ENCODE assay signal across 36 cellular contexts in the genomic region with DNA sequence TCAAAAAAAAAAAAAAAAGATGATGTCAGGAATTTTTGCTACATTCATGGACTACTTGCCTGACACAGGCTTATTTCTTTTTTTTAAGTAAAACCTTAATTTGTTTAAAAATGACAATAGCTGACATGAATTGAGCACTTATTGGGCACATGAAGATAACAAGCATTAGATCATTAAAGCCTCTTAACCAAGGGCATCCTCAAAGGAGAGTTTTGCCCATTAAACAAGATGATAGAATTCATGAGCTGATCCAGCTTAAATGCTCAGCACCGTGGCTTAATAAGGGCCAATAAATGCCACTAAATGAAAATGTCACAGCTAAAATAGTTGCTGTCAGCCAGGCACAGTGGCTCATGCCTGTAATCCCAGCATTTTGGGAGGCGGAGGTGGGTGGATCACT. TPM values are rescaled to one million over a fixed set of nuclear protein-coding genes. Genes with fewer than 3 reads are reported as not detected.
"Had no signal": no experiment of that assay in that cellular context is flagged by ENCODE, and none has a peak within 500 bp of the region (broad histone marks: within the 10 kb centered on the region; RNA-seq: fewer than 3 reads in every experiment).

No MANE protein-coding gene starts in this region.

- H3K9me3 ChIP-seq: adrenal gland, body of pancreas, breast epithelium had no signal

- FAIRE-seq: astrocyte, TTC549 had no signal

- H3K36me3 ChIP-seq: adrenal gland, brain microvascular endothelial cell, breast epithelium had no signal

- DNase-seq: activated B cell treated with CpG ODN at 0.5 μM for 24 hours; activated CD4-positive, alpha-beta memory T cell treated with anti-CD3 and anti-CD28 coated beads for 36 hours; activated CD4-positive, alpha-beta T cell treated with anti-CD3 and anti-CD28 coated beads for 4 hours; activated CD4-positive, alpha-beta T cell treated with anti-CD3 and anti-CD28 coated beads, Interleukin-2, amount 10 ng/mL, durations not matched to agents 24 days and 14 days; activated CD4-positive, alpha-beta T cell treated with anti-CD3 and anti-CD28 coated beads, Interleukin-2, amount 50 U/mL, for 1 hour; activated CD4-positive, alpha-beta T cell treated with anti-CD3 and anti-CD28 coated beads, Interleukin-2, amount 50 U/mL, for 4 hours; activated CD4-positive, CD25-positive, alpha-beta regulatory T cell treated with anti-CD3 and anti-CD28 coated beads, Interleukin-2, amount 50 U/mL, for 72 hours; activated CD8-positive, alpha-beta memory T cell treated with anti-CD3 and anti-CD28 coated beads, Interleukin-2, amount 50 U/mL, for 4 hours; activated CD8-positive, alpha-beta T cell treated with anti-CD3 and anti-CD28 coated beads for 36 hours; activated effector memory CD4-positive, alpha-beta T cell treated with anti-CD3 and anti-CD28 coated beads, Interleukin-2, amount 50 U/mL, for 16 hours; activated gamma-delta T cell treated with Interleukin-2 at 50 U/mL for 16 hours; activated naive CD4-positive, alpha-beta T cell; activated naive CD4-positive, alpha-beta T cell treated with anti-CD3 and anti-CD28 coated beads for 36 hours; activated naive CD4-positive, alpha-beta T cell treated with anti-CD3 and anti-CD28 coated beads, Interleukin-2, amount 50 U/mL, for 16 hours; activated naive CD8-positive, alpha-beta T cell treated with anti-CD3 and anti-CD28 coated beads for 36 hours; activated T-cell treated with anti-CD3 and anti-CD28 coated beads for 4 hours; activated T-cell treated with anti-CD3 and anti-CD28 coated beads, Interleukin-2, amount 50 U/mL, for 1 hour; activated T-cell treated with anti-CD3 and anti-CD28 coated beads, Interleukin-2, amount 50 U/mL, for 4 hours; activated T-cell treated with anti-CD3 and anti-CD28 coated beads, Interleukin-2, amount 50 U/mL, for 72 hours; adrenal gland; amniotic stem cell; aorta; body of pancreas; brain microvascular endothelial cell; central memory CD4-positive, alpha-beta T cell; T-helper 1 cell; T-helper 2 cell; T-helper 9 cell had no signal

- H3K27ac ChIP-seq: adrenal gland, body of pancreas, brain microvascular endothelial cell, breast epithelium, VCaP had no signal

- H3K27me3 ChIP-seq: adrenal gland, body of pancreas, brain microvascular endothelial cell, breast epithelium had no signal

- ATAC-seq: activated CD8-positive, alpha-beta T cell treated with anti-CD3 and anti-CD28 coated beads for 36 hours; activated naive CD4-positive, alpha-beta T cell treated with anti-CD3 and anti-CD28 coated beads, Interleukin-2, amount 50 U/mL, for 72 hours; activated T-cell treated with anti-CD3 and anti-CD28 coated beads, Interleukin-2, amount 50 U/mL, for 4 hours; activated T-cell treated with anti-CD3 and anti-CD28 coated beads, Interleukin-2, amount 50 U/mL, for 72 hours; activated T-helper 17 cell treated with anti-CD3 and anti-CD28 coated beads, Interleukin-2, amount 50 U/mL, for 72 hours; body of pancreas had no signal

- H3K4me1 ChIP-seq: adrenal gland, breast epithelium had no signal

- H3K4me3 ChIP-seq: adrenal gland, body of pancreas, breast epithelium had no signal

RNA-seq across cellular contexts. Expression of a gene that starts 19.3 kb away (rescaled TPM):
- total RNA-seq: activated B cell treated with CpG ODN at 0.5 μM for 24 hours; activated CD4-positive, alpha-beta memory T cell treated with anti-CD3 and anti-CD28 coated beads for 36 hours; activated CD4-positive, alpha-beta T cell treated with anti-CD3 and anti-CD28 coated beads, Interleukin-2, amount 10 ng/mL, durations not matched to agents 24 days and 14 days; activated CD8-positive, alpha-beta memory T cell treated with anti-CD3 and anti-CD28 coated beads for 36 hours; activated CD8-positive, alpha-beta T cell treated with anti-CD3 and anti-CD28 coated beads for 36 hours; activated naive CD8-positive, alpha-beta T cell treated with anti-CD3 and anti-CD28 coated beads for 36 hours; activated T-cell treated with anti-CD3 and anti-CD28 coated beads, Interleukin-2, amount 50 U/mL, for 72 hours had no signal

RNA-seq across cellular contexts. Expression of a gene that starts 44.3 kb away (rescaled TPM):
- total RNA-seq: aorta, body of pancreas, cardiac septum had no signal
